14 cellular contexts compared by ENCODE assay signal in the genomic region with DNA sequence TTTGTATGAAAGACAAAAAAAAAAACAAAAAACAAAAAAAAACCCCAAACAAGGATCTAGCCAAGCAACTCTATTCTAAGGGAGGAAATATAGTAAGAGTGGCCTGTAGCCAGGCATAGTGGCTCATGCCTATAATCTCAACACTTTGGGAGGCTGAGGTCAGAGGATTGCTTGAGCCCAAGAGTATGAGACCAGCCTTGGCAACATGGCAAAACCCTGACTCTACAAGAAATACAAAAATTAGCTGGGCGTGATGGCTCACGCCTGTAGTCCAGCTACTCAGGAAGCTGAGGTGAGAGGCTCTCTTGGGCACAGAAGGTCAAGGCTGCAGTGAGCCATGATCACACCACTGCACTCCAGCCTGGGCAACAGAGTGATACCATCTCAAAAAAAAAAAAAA. TPM values are rescaled to one million over a fixed set of nuclear protein-coding genes. Genes with fewer than 3 reads are reported as not detected.
DNase-seq lines count a peak whose midpoint lies in the region; ATAC-seq and TF ChIP-seq lines count a peak whose summit lies in the region.
"Had no signal": no experiment of that assay in that cellular context is flagged by ENCODE, and none has a peak within 500 bp of the region (broad histone marks: within the 10 kb centered on the region; RNA-seq: fewer than 3 reads in every experiment).

No MANE protein-coding gene starts in this region.

- no peak overlapping the region for H3K4me2 ChIP-seq in mammary epithelial cell (ENCODE audit: insufficient read depth, low read depth, low read length)
- no peak overlapping the region for H3K4me2 ChIP-seq in parathyroid adenoma (ENCODE audit: low read length)

- H3K27ac Mint-ChIP-seq in MCF 10A (ENCODE audit: low read depth, unreplicated experiment): no peak overlapping the region
- H3K27ac Mint-ChIP-seq: B cell; CD4-positive, alpha-beta T cell had no signal

- H3K79me2 ChIP-seq in mammary epithelial cell (ENCODE audit: insufficient read depth, low read length): peaks cover 9% of the 10 kb centered on the region
- H3K79me2 ChIP-seq in parathyroid adenoma: no peaks in the 10 kb centered on the region

- H2AFZ ChIP-seq in mammary epithelial cell (ENCODE audit: low read depth, low read length) (no peak overlapping the region), parathyroid adenoma (no peak overlapping the region)

- no peaks in the 10 kb centered on the region for H3K27me3 ChIP-seq in mammary epithelial cell (ENCODE audit: insufficient read depth, low read length)
- H3K27me3 ChIP-seq in parathyroid adenoma (ENCODE audit: control insufficient read depth, insufficient read depth, low read length): no peaks in the 10 kb centered on the region
- no peaks in the 10 kb centered on the region for H3K27me3 ChIP-seq in thyroid gland

- H3K9me3 ChIP-seq in mammary epithelial cell (replicated peaks; ENCODE audit: insufficient read depth, low read length) (no peaks in the 10 kb centered on the region), parathyroid adenoma (ENCODE audit: control insufficient read depth, low read length) (no peaks in the 10 kb centered on the region), thyroid gland (no peaks in the 10 kb centered on the region)

- H3K4me1 Mint-ChIP-seq in MCF 10A (ENCODE audit: insufficient read depth, unreplicated experiment): no peaks in the 10 kb centered on the region
- H3K4me1 Mint-ChIP-seq: B cell had no signal

- CTCF ChIA-PET in mammary epithelial cell (lab: Charles Lee; ENCODE audit: low non-redundant PET): no interaction called here
- CTCF ChIA-PET in MCF 10A (lab: Yijun Ruan, JAX): interaction anchor here (0.6 to 6.5 kb wide), 11 partner anchors 12 to 1040 kb away, joined by 3 to 62 read pairs (median 6); a partner anchor contains a TSS

- WGBS in mammary epithelial cell (ENCODE audit: low coverage, missing lambda C conversion rate): 95% methylated on average over 2 of the region's 2 CpGs
- WGBS in thyroid gland, 2 donors: 71 to 80% methylated on average over 2 of the region's 2 CpGs

- POLR2A ChIA-PET in MCF 10A (lab: Yijun Ruan, JAX): interaction anchor here (3.8 to 4.2 kb wide), 2 partner anchors 78 to 125 kb away, joined by 25 to 34 read pairs; a partner anchor contains a TSS

- H3K4me3 ChIP-seq in mammary epithelial cell (replicated peaks in 1 of 3; ENCODE audit: insufficient read depth in 1 of 3, low read depth in 2 of 3, low read length in 3 of 3) (no peak overlapping the region), fibroblast of the aortic adventitia (ENCODE audit: low read depth, low read length) (no peak overlapping the region), parathyroid adenoma (ENCODE audit: low read depth, low read length) (no peak overlapping the region), thyroid gland (replicated peaks in 1 of 3) (no peak overlapping the region)

- H3K27ac ChIP-seq in mammary epithelial cell (ENCODE audit: insufficient read depth, low read depth, low read length) (no peak overlapping the region), parathyroid adenoma (peak overlapping the region; percentile 13), thyroid gland (peak overlapping the region in 1 of 3 donors; percentile 48)

- ATAC-seq in HG02981 (IDR thresholded peaks at IDR 0.05; ENCODE audit: unreplicated experiment) (no peak), HG03139 (IDR thresholded peaks at IDR 0.05; ENCODE audit: unreplicated experiment) (no peak), SK-N-SH treated with all-trans-retinoic acid at 6 μM for 48 hours (no peak)
- ATAC-seq: HCT116 had no signal

- H3K9ac ChIP-seq in mammary epithelial cell (ENCODE audit: insufficient read depth, low read length) (no peak overlapping the region), parathyroid adenoma (no peak overlapping the region)

- H3K4me3 Mint-ChIP-seq in MCF 10A (ENCODE audit: unreplicated experiment): no peak overlapping the region
- H3K4me3 Mint-ChIP-seq: B cell; CD4-positive, alpha-beta T cell had no signal

- intact Hi-C loops in mammary epithelial cell (cut with micrococcal nuclease) (loop anchor here (2.0 to 5.0 kb wide), 4 partner anchors 46 to 1047 kb away; a partner anchor contains a TSS), MCF 10A (cut with micrococcal nuclease) (no loop called here), thyroid gland (cut with DNase I) (no loop called here)

- H3K36me3 Mint-ChIP-seq in MCF 10A (ENCODE audit: insufficient read depth, unreplicated experiment): no peaks in the 10 kb centered on the region

- H3K9me3 Mint-ChIP-seq in MCF 10A (ENCODE audit: unreplicated experiment): no peaks in the 10 kb centered on the region
- H3K9me3 Mint-ChIP-seq: CD4-positive, alpha-beta T cell had no signal

- TF ChIP-seq CTCF in mammary epithelial cell (conservative IDR thresholded peaks at IDR 0.05 in 1 of 2, IDR thresholded peaks at IDR 0.05 in 1 of 2; ENCODE audit: extremely low read depth in 1 of 2, insufficient read depth in 1 of 2, low read depth in 1 of 2, low read length in 2 of 2) (no peak), MCF 10A (IDR thresholded peaks at IDR 0.05; ENCODE audit: unreplicated experiment) (no peak), fibroblast of the aortic adventitia (IDR thresholded peaks at IDR 0.05; ENCODE audit: insufficient read depth, low read length) (no peak), parathyroid adenoma (IDR thresholded peaks at IDR 0.05) (no peak), thyroid gland (IDR thresholded peaks at IDR 0.05) (no peak)

- TF ChIP-seq POLR2A in thyroid gland (IDR thresholded peaks at IDR 0.05): no peak

- BruUV-seq in mammary epithelial cell (replicated peaks; lab: Mats Ljungman, UMichigan) (no TSS peak), MCF 10A (replicated peaks; lab: Mats Ljungman, UMichigan) (no TSS peak)

- in situ Hi-C loops in mammary epithelial cell (cut with MboI; ENCODE audit: low sequenced_read_pairs in 2 of 2): loop anchor here (5.0 to 25.0 kb wide), 4 partner anchors 79 to 371 kb away; a partner anchor contains a TSS

- no peaks in the 10 kb centered on the region for H3K36me3 ChIP-seq in mammary epithelial cell (ENCODE audit: insufficient read depth, low read length)
- H3K36me3 ChIP-seq in parathyroid adenoma (ENCODE audit: control insufficient read depth, insufficient read depth, low read length): no peaks in the 10 kb centered on the region
- H3K36me3 ChIP-seq in thyroid gland: no peaks in the 10 kb centered on the region

- DNase-seq in mammary epithelial cell (peak; percentile 27), MCF 10A (ENCODE audit: unreplicated experiment) (no peak), fibroblast of the aortic adventitia (ENCODE audit: low read depth) (peak; percentile 67), thyroid gland (peak; percentile 17 to 23)
- DNase-seq: 8988T; Calu3; CD4-positive, alpha-beta T cell; DMS 273 treated with DMSO at 0.1 percent for 48 hours had no signal

- no peaks in the 10 kb centered on the region for H4K20me1 ChIP-seq in mammary epithelial cell (ENCODE audit: insufficient read depth, low read length)

- dilution Hi-C loops in mammary epithelial cell (cut with HindIII; ENCODE audit: low sequenced_read_pairs): no loop called here

- peaks cover 20% of the 10 kb centered on the region for H3K4me1 ChIP-seq in mammary epithelial cell (ENCODE audit: insufficient read depth, low read length)
- H3K4me1 ChIP-seq in parathyroid adenoma: peaks cover 8% of the 10 kb centered on the region
- peaks cover 7 to 21% of the 10 kb centered on the region in 2 donors for H3K4me1 ChIP-seq in thyroid gland

- no peaks in the 10 kb centered on the region for H3K27me3 Mint-ChIP-seq in MCF 10A (ENCODE audit: insufficient read depth, unreplicated experiment)
- H3K27me3 Mint-ChIP-seq: B cell; CD4-positive, alpha-beta T cell had no signal

TF ChIP-seq in SK-N-SH treated with all-trans-retinoic acid at 6 μM for 48 hours, 23 proteins besides CTCF, POLR2A, EP300 and RAD21:
- TF ChIP-seq ZNF70 (CRISPR knock-in tag; IDR thresholded peaks at IDR 0.05) (no peak), ESRRG (CRISPR knock-in tag; IDR thresholded peaks at IDR 0.05) (no peak), ZNF8 (CRISPR knock-in tag; IDR thresholded peaks at IDR 0.05) (no peak)

RNA-seq across cellular contexts. Expression of a gene that starts 47.9 kb away (rescaled TPM):
- total RNA-seq in mammary epithelial cell (10 to 100 TPM; 20.8 to 26.5 TPM), MCF 10A (2022) (3.2 and 4.3 TPM in 2 replicates), fibroblast of the aortic adventitia (ENCODE audit: low replicate concordance) (9.9 and 13.0 TPM in 2 replicates), thyroid gland (10 to 100 TPM; 18.9 to 32.4 (median 24.7) TPM)
- 7.3 TPM for polyA plus RNA-seq in mammary epithelial cell
- not detected for polyA minus RNA-seq in mammary epithelial cell
